28 cellular contexts compared by ENCODE assay signal in the genomic region with DNA sequence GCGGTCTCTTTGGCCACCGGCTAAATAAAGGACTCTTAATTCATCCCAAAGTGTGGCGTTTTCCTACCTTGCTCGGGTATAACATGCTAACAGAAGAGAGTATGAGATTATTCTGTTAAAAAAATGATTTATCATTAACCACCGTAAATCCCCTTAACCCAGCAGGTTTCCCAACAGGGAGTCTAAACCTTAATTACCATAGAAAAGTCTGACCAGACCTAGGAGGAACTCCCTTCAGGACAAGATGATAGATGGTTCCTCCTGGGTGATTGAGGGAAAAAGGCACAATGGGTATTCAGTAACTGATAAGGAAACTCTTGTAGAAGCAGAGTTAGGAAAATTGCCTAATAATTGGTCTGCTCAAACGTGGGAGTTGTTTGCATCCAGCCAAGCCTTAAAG.
"Had no signal": no experiment of that assay in that cellular context is flagged by ENCODE, and none has a peak within 500 bp of the region (broad histone marks: within the 10 kb centered on the region; RNA-seq: fewer than 3 reads in every experiment).

No MANE protein-coding gene starts in this region.

- H3K4me1 Mint-ChIP-seq: activated CD4-positive, alpha-beta memory T cell treated with anti-CD3 and anti-CD28 coated beads, Interleukin-2, amount 10 ng/mL, durations not matched to agents 7 days and 5 days; activated CD4-positive, alpha-beta T cell treated with anti-CD3 and anti-CD28 coated beads, Interleukin-2, amount 10 ng/mL, durations not matched to agents 7 days and 5 days; activated naive CD8-positive, alpha-beta T cell treated with anti-CD3 and anti-CD28 coated beads, Interleukin-2, amount 50 U/mL, for 24 hours; naive thymus-derived CD4-positive, alpha-beta T cell; stimulated activated naive B cell treated with anti-CD40 and anti-IgM and Interleukin-4, amounts not matched to agents 10 μg/mL and 1 μg/mL and 100 μg/mL, for 72 hours had no signal

- H3K36me3 Mint-ChIP-seq: stimulated activated naive B cell treated with anti-CD40 and anti-IgM and Interleukin-4, amounts not matched to agents 10 μg/mL and 1 μg/mL and 100 μg/mL, for 72 hours had no signal

- DNase-seq: activated CD4-positive, alpha-beta memory T cell treated with anti-CD3 and anti-CD28 coated beads, Interleukin-2, amount 10 ng/mL, durations not matched to agents 7 days and 5 days; activated CD4-positive, alpha-beta T cell treated with anti-CD3 and anti-CD28 coated beads for 1 hour; activated CD4-positive, alpha-beta T cell treated with anti-CD3 and anti-CD28 coated beads, Interleukin-2, amount 10 ng/mL, durations not matched to agents 7 days and 5 days; activated CD8-positive, alpha-beta memory T cell treated with anti-CD3 and anti-CD28 coated beads, Interleukin-2, amount 50 U/mL, for 48 hours; activated gamma-delta T cell treated with Interleukin-2 at 50 U/mL for 16 hours; activated naive CD8-positive, alpha-beta T cell treated with anti-CD3 and anti-CD28 coated beads, Interleukin-2, amount 50 U/mL, for 24 hours; activated T-cell treated with anti-CD3 and anti-CD28 coated beads, Interleukin-2, amount 50 U/mL, for 24 hours; central memory CD4-positive, alpha-beta T cell; foreskin melanocyte; heart right ventricle; left cardiac atrium; left ventricle myocardium superior; midbrain; naive thymus-derived CD4-positive, alpha-beta T cell; nucleus accumbens; right cardiac atrium; stimulated activated CD4-positive, alpha-beta T cell treated with anti-CD3 and anti-CD28 coated beads, Interleukin-15, amount 100 ng/mL, for 24 hours; stimulated activated CD4-positive, alpha-beta T cell treated with anti-CD3 and anti-CD28 coated beads, Interleukin-2, amount 100 ng/mL, for 24 hours; stimulated activated naive B cell treated with anti-CD40 and anti-IgM and Interleukin-4, amounts not matched to agents 10 μg/mL and 1 μg/mL and 100 μg/mL, for 72 hours; stomach; T-helper 2 cell; thyroid gland; upper lobe of left lung had no signal

- H3K4me3 Mint-ChIP-seq: activated CD4-positive, alpha-beta memory T cell treated with anti-CD3 and anti-CD28 coated beads, Interleukin-2, amount 10 ng/mL, durations not matched to agents 7 days and 5 days; activated CD4-positive, alpha-beta T cell treated with anti-CD3 and anti-CD28 coated beads, Interleukin-2, amount 10 ng/mL, durations not matched to agents 7 days and 5 days; activated naive CD4-positive, alpha-beta T cell treated with anti-CD3 and anti-CD28 coated beads, Interleukin-2, amount 50 U/mL, for 24 hours; activated naive CD8-positive, alpha-beta T cell treated with anti-CD3 and anti-CD28 coated beads, Interleukin-2, amount 50 U/mL, for 24 hours; activated T-cell treated with anti-CD3 and anti-CD28 coated beads, Interleukin-2, amount 50 U/mL, for 24 hours; naive thymus-derived CD4-positive, alpha-beta T cell; neural crest cell; stimulated activated naive B cell treated with anti-CD40 and anti-IgM and Interleukin-4, amounts not matched to agents 10 μg/mL and 1 μg/mL and 100 μg/mL, for 72 hours had no signal

- H3K27me3 ChIP-seq: breast epithelium, esophagus muscularis mucosa, stomach, thyroid gland, upper lobe of left lung had no signal

- H3K27ac Mint-ChIP-seq: activated CD4-positive, alpha-beta memory T cell treated with anti-CD3 and anti-CD28 coated beads, Interleukin-2, amount 10 ng/mL, durations not matched to agents 7 days and 5 days; activated CD4-positive, alpha-beta T cell treated with anti-CD3 and anti-CD28 coated beads, Interleukin-2, amount 10 ng/mL, durations not matched to agents 7 days and 5 days; activated naive CD4-positive, alpha-beta T cell treated with anti-CD3 and anti-CD28 coated beads, Interleukin-2, amount 50 U/mL, for 24 hours; activated naive CD8-positive, alpha-beta T cell treated with anti-CD3 and anti-CD28 coated beads, Interleukin-2, amount 50 U/mL, for 24 hours; activated T-cell treated with anti-CD3 and anti-CD28 coated beads, Interleukin-2, amount 50 U/mL, for 24 hours; naive thymus-derived CD4-positive, alpha-beta T cell; stimulated activated naive B cell treated with anti-CD40 and anti-IgM and Interleukin-4, amounts not matched to agents 10 μg/mL and 1 μg/mL and 100 μg/mL, for 72 hours had no signal

- H3K4me1 ChIP-seq: breast epithelium, esophagus muscularis mucosa, heart right ventricle, stomach, upper lobe of left lung had no signal

- H3K9me3 ChIP-seq: esophagus muscularis mucosa, thyroid gland had no signal

- H3K27me3 Mint-ChIP-seq: activated CD4-positive, alpha-beta memory T cell treated with anti-CD3 and anti-CD28 coated beads, Interleukin-2, amount 10 ng/mL, durations not matched to agents 7 days and 5 days; activated CD4-positive, alpha-beta T cell treated with anti-CD3 and anti-CD28 coated beads, Interleukin-2, amount 10 ng/mL, durations not matched to agents 7 days and 5 days; activated naive CD4-positive, alpha-beta T cell treated with anti-CD3 and anti-CD28 coated beads, Interleukin-2, amount 50 U/mL, for 24 hours; activated T-cell treated with anti-CD3 and anti-CD28 coated beads, Interleukin-2, amount 50 U/mL, for 24 hours; stimulated activated naive B cell treated with anti-CD40 and anti-IgM and Interleukin-4, amounts not matched to agents 10 μg/mL and 1 μg/mL and 100 μg/mL, for 72 hours had no signal

- H3K9ac ChIP-seq: parathyroid adenoma had no signal

- H3K27ac ChIP-seq: breast epithelium, esophagus muscularis mucosa, heart right ventricle, parathyroid adenoma, stomach, thyroid gland, upper lobe of left lung had no signal

- H3K36me3 ChIP-seq: breast epithelium, esophagus muscularis mucosa, heart right ventricle, stomach, thyroid gland, upper lobe of left lung had no signal

- H3K4me3 ChIP-seq: breast epithelium, esophagus muscularis mucosa, heart right ventricle, stomach, thyroid gland, upper lobe of left lung had no signal
